ENCODE assay signal across 16 cellular contexts in the genomic region with DNA sequence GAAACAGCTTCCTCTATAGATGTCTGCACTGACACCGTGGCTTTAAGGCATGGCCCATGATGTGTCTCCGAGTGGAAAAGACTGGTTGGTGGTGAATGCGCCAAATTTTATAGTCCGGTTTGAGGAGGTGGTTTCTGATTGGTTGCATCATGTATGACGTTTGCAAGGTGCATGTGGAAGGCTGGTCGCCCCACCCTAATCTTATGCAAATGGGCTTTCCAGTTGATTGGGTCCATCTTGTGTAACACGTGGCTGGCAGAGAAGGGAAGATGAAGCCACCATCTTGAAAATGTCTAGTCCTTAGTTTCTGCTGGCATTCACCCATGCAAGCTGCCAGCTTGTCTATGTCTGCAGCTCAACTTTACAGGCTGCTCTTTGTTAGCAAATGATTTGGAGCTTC.
DNase-seq lines count a peak whose midpoint lies in the region; ATAC-seq, FAIRE-seq and TF ChIP-seq lines count a peak whose summit lies in the region.
"Had no signal": no experiment of that assay in that cellular context is flagged by ENCODE, and none has a peak within 500 bp of the region (broad histone marks: within the 10 kb centered on the region; RNA-seq: fewer than 3 reads in every experiment).

No MANE protein-coding gene starts in this region.

- peaks cover 35% of the 10 kb centered on the region for H3K4me1 Mint-ChIP-seq in HFFc6 (ENCODE audit: low read depth)
- H3K4me1 Mint-ChIP-seq: B cell had no signal

- peaks cover 24% of the 10 kb centered on the region for H3K36me3 Mint-ChIP-seq in HFFc6 (ENCODE audit: low read depth)

- peak; percentile 43 for FAIRE-seq in keratinocyte (lab: Jason Lieb, UNC)

- no peaks in the 10 kb centered on the region for H3K9me1 ChIP-seq in keratinocyte (ENCODE audit: control insufficient read depth, extremely low read depth, insufficient read depth, low read length)

- H3K4me3 ChIP-seq in brain microvascular endothelial cell (ENCODE audit: low read depth, low read length) (no peak overlapping the region), keratinocyte (ENCODE audit: control insufficient read depth in 2 of 3, extremely low read depth in 1 of 3, insufficient read depth in 2 of 3, low read depth in 1 of 3, low read length in 3 of 3) (no peak overlapping the region)

- peak overlapping the region; percentile 29 for H3K27ac ChIP-seq in brain microvascular endothelial cell
- no peak overlapping the region for H3K27ac ChIP-seq in keratinocyte (ENCODE audit: control insufficient read depth, insufficient read depth, low read length)

- H3K79me2 ChIP-seq in keratinocyte (ENCODE audit: control insufficient read depth, insufficient read depth, low read length): no peaks in the 10 kb centered on the region

- H4K20me1 ChIP-seq in keratinocyte (ENCODE audit: control insufficient read depth, extremely low read depth, insufficient read depth, low read length): no peaks in the 10 kb centered on the region

- in situ Hi-C loops in brain microvascular endothelial cell (cut with HindIII; ENCODE audit: low pct_ligation_motif_present, low sequenced_read_pairs): no loop called here

- H2AFZ ChIP-seq in keratinocyte (ENCODE audit: control insufficient read depth, low read length): no peak overlapping the region

- ATAC-seq in GM19395 (IDR thresholded peaks at IDR 0.05; ENCODE audit: unreplicated experiment): no peak
- no peak for ATAC-seq in GM21390 (IDR thresholded peaks at IDR 0.05; ENCODE audit: unreplicated experiment)
- ATAC-seq in HG03439 (IDR thresholded peaks at IDR 0.05; ENCODE audit: unreplicated experiment): no peak

- H3K4me1 ChIP-seq in keratinocyte (ENCODE audit: control insufficient read depth, extremely low read depth, insufficient read depth, low read length): no peaks in the 10 kb centered on the region

- no peaks in the 10 kb centered on the region; the same call in 1 of the 2 replicates for H3K27me3 Mint-ChIP-seq in HFFc6 (ENCODE audit: insufficient read depth)
- H3K27me3 Mint-ChIP-seq: B cell; CD4-positive, alpha-beta T cell had no signal

- DNase-seq in HFFc6 (no peak), OCI-M1 (lab: John Stamatoyannopoulos, UW) (peak; percentile 4), brain microvascular endothelial cell (no peak), keratinocyte (ENCODE audit: low read depth, low spot score) (no peak), COR-L47 (lab: John Stamatoyannopoulos, UW) (no peak)
- DNase-seq: C1 segment of cervical spinal cord; CD4-positive, alpha-beta T cell; DMS53; GF-D8; HCEC 1CT; IMR-90; KG1 had no signal

- TF ChIP-seq CTCF in HFFc6 (IDR thresholded peaks at IDR 0.05): no peak
- no peak for TF ChIP-seq CTCF in brain microvascular endothelial cell (IDR thresholded peaks at IDR 0.05; ENCODE audit: low read depth, low read length, missing control alignments)
- TF ChIP-seq CTCF in keratinocyte (optimal IDR thresholded peaks at IDR 0.05 in 1 of 3, IDR thresholded peaks at IDR 0.05 in 1 of 3, conservative IDR thresholded peaks at IDR 0.05 in 1 of 3; ENCODE audit: extremely low read depth in 1 of 3, insufficient read depth in 2 of 3, low read length in 3 of 3): no peak

- H3K4me3 Mint-ChIP-seq in HFFc6: peak overlapping the region; percentile 49
- H3K4me3 Mint-ChIP-seq: B cell; CD4-positive, alpha-beta T cell had no signal

- dilution Hi-C loops in keratinocyte (cut with MboI; ENCODE audit: extremely low pct_ligation_motif_present, low sequenced_read_pairs): no loop called here

- H3K9me3 ChIP-seq in keratinocyte (ENCODE audit: control insufficient read depth, low read depth, low read length): no peaks in the 10 kb centered on the region

- no peak overlapping the region for H3K4me2 ChIP-seq in keratinocyte (ENCODE audit: control insufficient read depth, extremely low read depth, insufficient read depth, low read depth, low read length)

- H3K36me3 ChIP-seq in brain microvascular endothelial cell (replicated peaks): no peaks in the 10 kb centered on the region
- H3K36me3 ChIP-seq in keratinocyte (ENCODE audit: control insufficient read depth in 2 of 2, extremely low read depth in 1 of 2, insufficient read depth in 2 of 2, low read length in 2 of 2): no peaks in the 10 kb centered on the region

- no peak overlapping the region for H3K9ac ChIP-seq in keratinocyte (ENCODE audit: control insufficient read depth, extremely low read depth, insufficient read depth, low read length)

- no peaks in the 10 kb centered on the region for H3K9me3 Mint-ChIP-seq in HFFc6

- H3K27me3 ChIP-seq in brain microvascular endothelial cell (replicated peaks): no peaks in the 10 kb centered on the region
- no peaks in the 10 kb centered on the region for H3K27me3 ChIP-seq in keratinocyte (ENCODE audit: control insufficient read depth, extremely low read depth, insufficient read depth, low read length)

- peak overlapping the region; percentile 76; the same call in 1 of the 2 replicates for H3K27ac Mint-ChIP-seq in HFFc6
- H3K27ac Mint-ChIP-seq: B cell; CD4-positive, alpha-beta T cell had no signal
